ENCODE assay signal across 21 cellular contexts in the genomic region with DNA sequence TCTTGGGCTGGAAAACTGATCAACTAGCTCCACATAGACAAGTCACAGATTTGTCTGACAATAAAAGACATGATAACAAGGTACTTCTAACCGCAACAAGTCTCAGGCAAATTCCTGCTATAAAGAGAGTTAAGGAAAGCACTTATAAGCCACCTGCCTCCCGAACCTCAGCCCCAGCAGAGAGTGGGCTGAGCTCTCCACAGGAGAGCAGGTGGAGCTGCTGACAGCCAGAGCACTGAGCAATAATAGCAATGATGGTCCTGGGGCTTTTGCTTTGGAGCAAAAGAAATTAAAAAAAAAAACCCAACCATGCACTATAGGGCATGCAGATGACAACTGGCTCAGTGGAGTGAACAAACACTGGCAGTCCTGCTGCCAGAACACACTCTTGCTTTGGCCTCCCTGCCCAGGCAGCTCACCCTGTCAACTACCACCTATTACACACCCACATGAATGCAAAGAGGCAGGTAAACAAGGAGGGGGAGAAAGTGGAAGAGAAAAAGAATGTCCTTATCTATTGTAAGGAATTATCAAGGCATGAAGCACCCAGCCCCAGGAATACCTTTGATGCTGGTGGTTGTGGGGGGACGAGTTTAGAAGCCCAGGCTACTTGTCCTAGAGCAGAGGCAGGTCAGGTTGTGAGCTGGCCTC.
DNase-seq lines count a peak whose midpoint lies in the region; ATAC-seq, FAIRE-seq and TF ChIP-seq lines count a peak whose summit lies in the region.
"Had no signal": no experiment of that assay in that cellular context is flagged by ENCODE, and none has a peak within 500 bp of the region (broad histone marks: within the 10 kb centered on the region; RNA-seq: fewer than 3 reads in every experiment).

No MANE protein-coding gene starts in this region.

- intact Hi-C loops in upper lobe of right lung (cut with DNase I) (no loop called here), testis (cut with DNase I; ENCODE audit: low total_unique reads) (no loop called here)

- H3K36me3 ChIP-seq in H1 (ENCODE audit: control insufficient read depth in 2 of 4, insufficient read depth in 4 of 4, low read length in 3 of 4) (peaks cover 0 to 3% (median 0%) of the 10 kb centered on the region in 4 experiments; a peak in 1 of 8 replicates), upper lobe of right lung (no peaks in the 10 kb centered on the region), testis (ENCODE audit: low read depth, missing control alignments) (no peaks in the 10 kb centered on the region), gastroesophageal sphincter (peaks cover 0 to 20% of the 10 kb centered on the region in 2 donors)

- H2BK15ac ChIP-seq in H1 (ENCODE audit: low read length), result no peak overlapping the region

- POLR2A ChIA-PET in H1 (lab: Charles Lee; ENCODE audit: partially characterized antibody), result no interaction called here

- H2BK5ac ChIP-seq in H1 (ENCODE audit: low read depth, low read length), result peak overlapping the region; percentile 22; the same call in 1 of the 2 replicates

- no peak overlapping the region for H3K56ac ChIP-seq in H1 (replicated peaks; ENCODE audit: insufficient read length, low read depth, low read length)

- no peak for TF ChIP-seq CTCF in H1 (IDR thresholded peaks at IDR 0.05; ENCODE audit: control extremely low read depth in 1 of 3, insufficient read depth in 1 of 3, low read depth in 1 of 3, low read length in 3 of 3)
- TF ChIP-seq CTCF in upper lobe of right lung (IDR thresholded peaks at IDR 0.05), result no peak
- TF ChIP-seq CTCF in testis (IDR thresholded peaks at IDR 0.05), result no peak
- TF ChIP-seq CTCF in gastroesophageal sphincter (IDR thresholded peaks at IDR 0.05), result no peak

- H2BK20ac ChIP-seq in H1 (ENCODE audit: low read length), result no peak overlapping the region

- DNase-seq in DMS53 (lab: John Stamatoyannopoulos, UW), result peak; percentile 4
- DNase-seq in DMS53 treated with DMSO at 0.1 percent for 48 hours (lab: John Stamatoyannopoulos, UW; ENCODE audit: unreplicated experiment), result no peak
- DNase-seq in NCI-H187 treated with DMSO at 0.1 percent for 48 hours (lab: John Stamatoyannopoulos, UW), result peak; percentile 39
- no peak for DNase-seq in H1 (ENCODE audit: low read depth in 1 of 2, low spot score in 2 of 2)
- no peak for DNase-seq in upper lobe of right lung
- no peak for DNase-seq in testis
- no peak for DNase-seq in NCI-H128 (lab: John Stamatoyannopoulos, UW; ENCODE audit: unreplicated experiment)
- DNase-seq: ACHN, Calu3, DMS153, Kasumi-1, NCI-H1105 treated with DMSO at 0.1 percent for 48 hours, NCI-H2029 treated with DMSO at 0.1 percent for 48 hours, NCI-H526 treated with DMSO at 0.1 percent for 48 hours, Right ventricle myocardium superior, RPMI8226, T-cell had no signal

- no peak overlapping the region for H2AK5ac ChIP-seq in H1 (ENCODE audit: low read depth, low read length)

- H3K4me1 ChIP-seq in H1 (replicated peaks in 1 of 4; ENCODE audit: control insufficient read depth in 3 of 4, insufficient read depth in 4 of 4, low read length in 3 of 4) (peaks cover 0 to 3% (median 0%) of the 10 kb centered on the region in 4 experiments; a peak in 2 of 7 replicates), upper lobe of right lung (no peaks in the 10 kb centered on the region), testis (no peaks in the 10 kb centered on the region), gastroesophageal sphincter (no peaks in the 10 kb centered on the region)

- no peak overlapping the region for H3K9ac ChIP-seq in H1 (replicated peaks in 1 of 4; ENCODE audit: extremely low read depth in 1 of 4, low read depth in 3 of 4, low read length in 3 of 4)

- TF ChIP-seq POLR2A in H1 (IDR thresholded peaks at IDR 0.05; ENCODE audit: control extremely low read depth in 1 of 2, low read depth in 2 of 2, low read length in 2 of 2), result no peak
- TF ChIP-seq POLR2A in testis (IDR thresholded peaks at IDR 0.05), result no peak
- TF ChIP-seq POLR2A in gastroesophageal sphincter (IDR thresholded peaks at IDR 0.05), result no peak

- H3K23ac ChIP-seq in H1 (ENCODE audit: insufficient read length), result no peak overlapping the region

- peak; percentile 13 for FAIRE-seq in H1 (lab: Jason Lieb, UNC)
- FAIRE-seq: G401.6, K562 had no signal

- H3K27ac ChIP-seq in H1 (ENCODE audit: low read depth, low read length) (no peak overlapping the region), upper lobe of right lung (no peak overlapping the region), testis (no peak overlapping the region), gastroesophageal sphincter (no peak overlapping the region)
- H3K27ac ChIP-seq: 22Rv1 had no signal

- H3K27me3 ChIP-seq in H1 (replicated peaks in 1 of 4; ENCODE audit: control insufficient read depth in 3 of 4, extremely low read depth in 1 of 4, insufficient read depth in 3 of 4, low read length in 3 of 4) (no peaks in the 10 kb centered on the region), upper lobe of right lung (no peaks in the 10 kb centered on the region), testis (no peaks in the 10 kb centered on the region), gastroesophageal sphincter (no peaks in the 10 kb centered on the region)

- H3K18ac ChIP-seq in H1 (ENCODE audit: extremely low read depth, low read length), result no peak overlapping the region; the same call in 1 of the 2 replicates

- no peaks in the 10 kb centered on the region; the same call in 1 of the 2 replicates for H3K23me2 ChIP-seq in H1 (ENCODE audit: low read depth, low read length)

- H3K4me2 ChIP-seq in H1 (ENCODE audit: insufficient read depth in 1 of 2, low read depth in 2 of 2, low read length in 2 of 2), result peak overlapping the region in 1 of 2 experiments; percentile 46; a peak in 3 of 4 replicates

- peak overlapping the region; percentile 68 for H4K5ac ChIP-seq in H1 (ENCODE audit: insufficient read length, low read depth, low read length)

- H2BK12ac ChIP-seq in H1 (ENCODE audit: low read depth, low read length), result no peak overlapping the region

- H2AFZ ChIP-seq in H1 (ENCODE audit: low read length), result no peak overlapping the region

- TF ChIP-seq RAD21 in H1 (IDR thresholded peaks at IDR 0.05 in 1 of 2, conservative IDR thresholded peaks at IDR 0.05 in 1 of 2; ENCODE audit: low read depth in 2 of 2, low read length in 2 of 2), result no peak

- TF ChIP-seq EP300 in H1 (IDR thresholded peaks at IDR 0.05; ENCODE audit: borderline replicate concordance in 1 of 2, low read depth in 2 of 2, low read length in 2 of 2) (no peak), gastroesophageal sphincter (IDR thresholded peaks at IDR 0.05) (no peak)

- no peak overlapping the region for H4K8ac ChIP-seq in H1 (ENCODE audit: extremely low read depth, insufficient read depth, low read length)

- CTCF ChIA-PET in H1 (lab: Charles Lee; ENCODE audit: partially characterized antibody), result no interaction called here

- no peaks in the 10 kb centered on the region for H3K79me1 ChIP-seq in H1 (ENCODE audit: low read depth, low read length)

- peaks cover 0 to 3% of the 10 kb centered on the region in 2 experiments; a peak in 1 of 4 replicates for H3K9me3 ChIP-seq in H1 (ENCODE audit: insufficient read depth in 2 of 2, low read depth in 1 of 2, low read length in 1 of 2)
- H3K9me3 ChIP-seq in upper lobe of right lung, result no peaks in the 10 kb centered on the region
- no peaks in the 10 kb centered on the region for H3K9me3 ChIP-seq in testis
- no peaks in the 10 kb centered on the region for H3K9me3 ChIP-seq in gastroesophageal sphincter

- no peak overlapping the region for H3K4ac ChIP-seq in H1 (replicated peaks; ENCODE audit: insufficient read length, low read depth, low read length)

- H3K14ac ChIP-seq in H1 (ENCODE audit: insufficient read length), result no peak overlapping the region

- peak overlapping the region; percentile 82 for H4K91ac ChIP-seq in H1 (replicated peaks; ENCODE audit: insufficient read length, low read length)

- H2BK120ac ChIP-seq in H1 (replicated peaks; ENCODE audit: low read depth, low read length), result no peak overlapping the region

- ATAC-seq in upper lobe of right lung, result peak; percentile 24
- ATAC-seq in gastroesophageal sphincter, result no peak
- ATAC-seq: K562, T-cell had no signal

- WGBS in H1 (ENCODE audit: extremely low coverage in 1 of 2, insufficient coverage in 1 of 2, insufficient read length in 1 of 2, insufficient replicate concordance in 2 of 2, low coverage in 1 of 2, low lambda C conversion rate in 2 of 2, missing lambda C conversion rate in 1 of 2), 2 experiments, result 22% methylated on average over 3 of the region's 3 CpGs; no CpG with 5 or more reads in 1 of the 2 experiments
- WGBS in testis, 2 donors, result 81 to 90% methylated on average over 3 of the region's 3 CpGs
- WGBS in gastroesophageal sphincter (ENCODE audit: low coverage in 1 of 2), 2 donors, result 40% methylated on average over 1 of the region's 3 CpGs; no CpG with 5 or more reads in 1 of the 2 donors

- no peaks in the 10 kb centered on the region for H3K79me2 ChIP-seq in H1 (ENCODE audit: control insufficient read depth in 1 of 2, insufficient read depth in 2 of 2, low read length in 2 of 2)

- H4K20me1 ChIP-seq in H1 (replicated peaks in 1 of 2; ENCODE audit: control insufficient read depth in 1 of 2, insufficient read depth in 2 of 2, low read length in 2 of 2), result no peaks in the 10 kb centered on the region

- H3K4me3 ChIP-seq in H1 (ENCODE audit: extremely low read depth in 1 of 4, insufficient read depth in 2 of 4, low read depth in 3 of 4, low read length in 4 of 4), result no peak overlapping the region
- H3K4me3 ChIP-seq in upper lobe of right lung, result no peak overlapping the region
- no peak overlapping the region for H3K4me3 ChIP-seq in testis
- H3K4me3 ChIP-seq in gastroesophageal sphincter, result no peak overlapping the region
- H3K4me3 ChIP-seq: K562 had no signal

TF ChIP-seq in H1, 55 proteins besides CTCF, POLR2A, EP300 and RAD21 (continues in another document):
- TF ChIP-seq SP4 (IDR thresholded peaks at IDR 0.05; ENCODE audit: low read length) (no peak), POU5F1 (IDR thresholded peaks at IDR 0.05; ENCODE audit: low read depth, low read length) (no peak), BACH1 (IDR thresholded peaks at IDR 0.05; ENCODE audit: low read length) (no peak), TAF1 (IDR thresholded peaks at IDR 0.05; ENCODE audit: low read depth, low read length) (no peak), GTF2F1 (IDR thresholded peaks at IDR 0.05; ENCODE audit: borderline replicate concordance, low read depth, low read length) (no peak), TEAD4 (IDR thresholded peaks at IDR 0.05; ENCODE audit: low read depth, low read length) (no peak)
- TF ChIP-seq, protein P1, sequence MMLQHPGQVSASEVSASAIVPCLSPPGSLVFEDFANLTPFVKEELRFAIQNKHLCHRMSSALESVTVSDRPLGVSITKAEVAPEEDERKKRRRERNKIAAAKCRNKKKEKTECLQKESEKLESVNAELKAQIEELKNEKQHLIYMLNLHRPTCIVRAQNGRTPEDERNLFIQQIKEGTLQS (IDR thresholded peaks at IDR 0.05; ENCODE audit: insufficient read depth, low read depth, low read length), result no peak
- TF ChIP-seq, protein P2, sequence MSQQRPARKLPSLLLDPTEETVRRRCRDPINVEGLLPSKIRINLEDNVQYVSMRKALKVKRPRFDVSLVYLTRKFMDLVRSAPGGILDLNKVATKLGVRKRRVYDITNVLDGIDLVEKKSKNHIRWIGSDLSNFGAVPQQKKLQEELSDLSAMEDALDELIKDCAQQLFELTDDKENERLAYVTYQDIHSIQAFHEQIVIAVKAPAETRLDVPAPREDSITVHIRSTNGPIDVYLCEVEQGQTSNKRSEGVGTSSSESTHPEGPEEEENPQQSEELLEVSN (IDR thresholded peaks at IDR 0.05), result no peak

Comparison
In these comparisons a context has a peak if more than half of its experiments do, and no peak if none do; other contexts are left out.
1. DNase-seq: peak in DMS53 (single experiment) and NCI-H187 treated with DMSO at 0.1 percent for 48 hours (single experiment); none in DMS53 treated with DMSO at 0.1 percent for 48 hours (single experiment), H1 (0 of 2), upper lobe of right lung (single experiment), testis (single experiment) and NCI-H128 (single experiment).